8 cellular contexts compared by ENCODE assay signal in genomic region chr5:177509361-177509951, GRCh38. TPM values are rescaled to one million over a fixed set of nuclear protein-coding genes. Genes with fewer than 3 reads are reported as not detected.
DNase-seq lines count a peak whose midpoint lies in the region; ATAC-seq and TF ChIP-seq lines count a peak whose summit lies in the region.

Gene DOK3 (minus strand): TSS chr5:177509826. CDS start chr5:177509540, 286 bp downstream.

- H3K4me1 Mint-ChIP-seq in Caco-2 (ENCODE audit: low read depth, unreplicated experiment) (peaks cover 6% of the 10 kb centered on the region), GM23338 (peaks cover 22% of the 10 kb centered on the region)
- H3K4me1 Mint-ChIP-seq in CD4-positive, alpha-beta T cell (ENCODE audit: low read depth) = no peaks in the 10 kb centered on the region

- no peaks in the 10 kb centered on the region; the same call in 1 of the 2 replicates for H4K20me1 ChIP-seq in GM23338 (replicated peaks; ENCODE audit: insufficient read depth)

- H3K4me1 ChIP-seq in Caco-2 (no peaks in the 10 kb centered on the region), GM23338 (ENCODE audit: insufficient read depth) (peaks cover 15% of the 10 kb centered on the region), mesenchymal stem cell (ENCODE audit: control insufficient read depth, insufficient read depth, low read depth, low read length) (peaks cover 6% of the 10 kb centered on the region)

- H3K9me3 Mint-ChIP-seq in Caco-2 (ENCODE audit: unreplicated experiment) (no peaks in the 10 kb centered on the region), GM23338 (peaks cover 2% of the 10 kb centered on the region; the same call in 1 of the 3 replicates)
- H3K9me3 Mint-ChIP-seq in CD4-positive, alpha-beta T cell = no peaks in the 10 kb centered on the region

- peak within 1 kb of the TSS in 1 of 2 experiments; percentile 3 for H3K18ac ChIP-seq in mesenchymal stem cell (ENCODE audit: low read depth in 1 of 2, low read length in 2 of 2)

- peak within 1 kb of the TSS; percentile 17 for H3K27ac Mint-ChIP-seq in Caco-2 (ENCODE audit: unreplicated experiment)
- peak within 1 kb of the TSS; percentile 81 for H3K27ac Mint-ChIP-seq in GM23338
- H3K27ac Mint-ChIP-seq in CD4-positive, alpha-beta T cell = no peak within 1 kb of the TSS

- H3K79me2 ChIP-seq in GM23338 (replicated peaks; ENCODE audit: insufficient read depth) = no peaks in the 10 kb centered on the region

- no peak within 1 kb of the TSS for H2BK120ac ChIP-seq in mesenchymal stem cell (ENCODE audit: low read depth, low read length)

- POLR2A ChIA-PET in Caco-2 (lab: Charles Lee) = no interaction called here
- POLR2A ChIA-PET in CD4-positive, alpha-beta T cell (lab: Charles Lee) = interaction anchor here (1.9 kb wide), 1 partner anchor 31 kb away, joined by 5 read pairs; no protein-coding TSS in a partner anchor

- DNase-seq in Caco-2 (no peak), GM23338 (ENCODE audit: low spot score) (peak; percentile 60), UCSD-AML1 (lab: John Stamatoyannopoulos, UW; ENCODE audit: unreplicated experiment) (peak; percentile 67), mesenchymal stem cell (no peak), LoVo (ENCODE audit: low spot score) (no peak), epidermal melanocyte (ENCODE audit: insufficient read length, low spot score) (no peak)
- DNase-seq in CD4-positive, alpha-beta T cell = no peak

- no peak within 1 kb of the TSS for H3K4me3 Mint-ChIP-seq in Caco-2 (ENCODE audit: unreplicated experiment)
- peak within 1 kb of the TSS; percentile 32; the same call in 1 of the 3 replicates for H3K4me3 Mint-ChIP-seq in GM23338
- H3K4me3 Mint-ChIP-seq in CD4-positive, alpha-beta T cell = no peak within 1 kb of the TSS

- H3K9me3 ChIP-seq in Caco-2 = no peaks in the 10 kb centered on the region
- no peaks in the 10 kb centered on the region for H3K9me3 ChIP-seq in mesenchymal stem cell (ENCODE audit: control insufficient read depth, low read length)
- H3K9me3 ChIP-seq in CD4-positive, alpha-beta T cell (ENCODE audit: control insufficient read depth, low read length) = no peaks in the 10 kb centered on the region

- H2BK5ac ChIP-seq in mesenchymal stem cell (ENCODE audit: low read depth, low read length, poor library complexity, severe bottlenecking) = no peak within 1 kb of the TSS

- 65% methylated on average over 20 of the region's 20 CpGs for WGBS in mesenchymal stem cell

- H3K36me3 ChIP-seq in Caco-2 (ENCODE audit: control insufficient read depth, insufficient read depth, low read length) = peaks cover 9% of the 10 kb centered on the region
- H3K36me3 ChIP-seq in GM23338 (ENCODE audit: insufficient read depth) = 0 out of 2 replicates have a peak, but pooled peaks cover 2% of the 10 kb centered on the region
- H3K36me3 ChIP-seq in mesenchymal stem cell (ENCODE audit: control insufficient read depth in 1 of 2, insufficient read depth in 2 of 2, low read depth in 1 of 2, low read length in 2 of 2) = peaks cover 42 to 75% of the 10 kb centered on the region in 2 experiments

- H2BK12ac ChIP-seq in mesenchymal stem cell (ENCODE audit: low read length in 2 of 2) = no peak within 1 kb of the TSS

- H3K23ac ChIP-seq in mesenchymal stem cell (ENCODE audit: low read length in 2 of 2) = no peak within 1 kb of the TSS

- TF ChIP-seq CTCF in Caco-2 (IDR thresholded peaks at IDR 0.05; ENCODE audit: insufficient read depth in 1 of 2, low read depth in 1 of 2, low read length in 1 of 2, severe bottlenecking in 1 of 2, unreplicated experiment in 1 of 2) (no peak), GM23338 (conservative IDR thresholded peaks at IDR 0.05; ENCODE audit: low read depth in 2 of 2) (no peak)
- TF ChIP-seq CTCF in CD4-positive, alpha-beta T cell (IDR thresholded peaks at IDR 0.05) = no peak

- intact Hi-C loops in Caco-2 (cut with micrococcal nuclease; ENCODE audit: unreplicated experiment) = no loop called here
- intact Hi-C loops in CD4-positive, alpha-beta T cell (cut with DNase I, micrococcal nuclease) = no loop called here

- H4K8ac ChIP-seq in mesenchymal stem cell (ENCODE audit: low read length) = no peak within 1 kb of the TSS

- BruUV-seq in Caco-2 (replicated peaks; lab: Mats Ljungman, UMichigan) = no TSS peak

- no peak within 1 kb of the TSS for H3K14ac ChIP-seq in mesenchymal stem cell (ENCODE audit: low read length in 2 of 2)

- H2AK5ac ChIP-seq in mesenchymal stem cell (ENCODE audit: low read length, severe bottlenecking) = peak within 1 kb of the TSS; percentile 9

- H3K27me3 ChIP-seq in Caco-2 (replicated peaks; ENCODE audit: control insufficient read depth, insufficient read depth, low read length) = no peaks in the 10 kb centered on the region
- H3K27me3 ChIP-seq in GM23338 (ENCODE audit: insufficient read depth) = no peaks in the 10 kb centered on the region
- H3K27me3 ChIP-seq in mesenchymal stem cell (ENCODE audit: control insufficient read depth in 1 of 2, insufficient read depth in 1 of 2, low read length in 2 of 2) = no peaks in the 10 kb centered on the region
- H3K27me3 ChIP-seq in CD4-positive, alpha-beta T cell (ENCODE audit: control insufficient read depth, insufficient read depth, low read length) = no peaks in the 10 kb centered on the region

- peaks cover 42% of the 10 kb centered on the region for H3K36me3 Mint-ChIP-seq in Caco-2 (ENCODE audit: insufficient read depth, unreplicated experiment)
- peaks cover 58% of the 10 kb centered on the region for H3K36me3 Mint-ChIP-seq in GM23338 (ENCODE audit: low read depth)
- H3K36me3 Mint-ChIP-seq in CD4-positive, alpha-beta T cell (ENCODE audit: low read depth) = peaks cover 37% of the 10 kb centered on the region

- H3K27ac ChIP-seq in GM23338 (ENCODE audit: low read depth) (no peak within 1 kb of the TSS), mesenchymal stem cell (ENCODE audit: low read length, poor library complexity, severe bottlenecking) (no peak within 1 kb of the TSS)
- H3K27ac ChIP-seq in CD4-positive, alpha-beta T cell (ENCODE audit: low read depth, low read length) = no peak within 1 kb of the TSS

- ATAC-seq in GM23338 = peak; percentile 69
- ATAC-seq in CD4-positive, alpha-beta T cell (ENCODE audit: poor library complexity) = no peak
- no peak for ATAC-seq in HG02973 (IDR thresholded peaks at IDR 0.05; ENCODE audit: unreplicated experiment)

- H3K4ac ChIP-seq in mesenchymal stem cell (ENCODE audit: low read depth in 1 of 2, low read length in 2 of 2) = no peak within 1 kb of the TSS

- peaks cover 25% of the 10 kb centered on the region for H3K79me1 ChIP-seq in mesenchymal stem cell (replicated peaks; ENCODE audit: low read length, poor library complexity, severe bottlenecking)

- no peak within 1 kb of the TSS for H4K91ac ChIP-seq in mesenchymal stem cell (ENCODE audit: low read length)

- no peak within 1 kb of the TSS for H3K9ac ChIP-seq in mesenchymal stem cell (ENCODE audit: low read length)

- H3K4me2 ChIP-seq in GM23338 (peak within 1 kb of the TSS; percentile 55), mesenchymal stem cell (ENCODE audit: low read length, poor library complexity, severe bottlenecking) (no peak within 1 kb of the TSS)

- no peak within 1 kb of the TSS for H3K4me3 ChIP-seq in Caco-2 (ENCODE audit: low read depth, low read length)
- H3K4me3 ChIP-seq in GM23338 = 0 out of 2 replicates have a peak within 1 kb of the TSS, but pooled peaks have one; percentile 10
- H3K4me3 ChIP-seq in mesenchymal stem cell (ENCODE audit: insufficient read depth in 1 of 2, low read depth in 1 of 2, low read length in 2 of 2) = no peak within 1 kb of the TSS

- H2AFZ ChIP-seq in GM23338 = no peak within 1 kb of the TSS
- H2AFZ ChIP-seq in mesenchymal stem cell (ENCODE audit: low read depth, low read length) = no peak within 1 kb of the TSS

- no peaks in the 10 kb centered on the region for H3K9me2 ChIP-seq in GM23338 (ENCODE audit: insufficient read depth)

- H3F3A ChIP-seq in GM23338 (replicated peaks; ENCODE audit: low read depth) = peaks cover 5% of the 10 kb centered on the region; the same call in 1 of the 2 replicates

- H2BK15ac ChIP-seq in mesenchymal stem cell (ENCODE audit: low read depth, poor library complexity, severe bottlenecking) = no peak within 1 kb of the TSS

- no peaks in the 10 kb centered on the region for H3K27me3 Mint-ChIP-seq in Caco-2 (ENCODE audit: insufficient read depth, unreplicated experiment)
- peaks cover 14% of the 10 kb centered on the region for H3K27me3 Mint-ChIP-seq in GM23338 (ENCODE audit: insufficient read depth, low read depth, poor library complexity)
- H3K27me3 Mint-ChIP-seq in CD4-positive, alpha-beta T cell = no peaks in the 10 kb centered on the region

- CTCF ChIA-PET in Caco-2 (lab: Charles Lee) = interaction anchor here (0.6 kb wide), 1 partner anchor 14 kb away, joined by 3 read pairs; no protein-coding TSS in a partner anchor
- CTCF ChIA-PET in CD4-positive, alpha-beta T cell (lab: Charles Lee) = interaction anchor here (1.0 kb wide), 1 partner anchor 105 kb away, joined by 3 read pairs; no protein-coding TSS in a partner anchor

TF ChIP-seq in GM23338, 12 proteins besides CTCF, POLR2A, EP300 and RAD21 (continues in another document):
- TF ChIP-seq ETS1 (IDR thresholded peaks at IDR 0.05) (no peak), POLR2AphosphoS5 (IDR thresholded peaks at IDR 0.05; ENCODE audit: low read depth) (no peak), STAT1 (IDR thresholded peaks at IDR 0.05; ENCODE audit: unreplicated experiment) (no peak)

RNA-seq across cellular contexts. Expression of gene DOK3, which starts in this region (rescaled TPM):
- 7.9 and 10.1 TPM in 2 replicates for total RNA-seq in Caco-2 (2022)
- total RNA-seq in GM23338 (2014; rRNA removed; shearing (Covaris generic)) = 4.9 and 11.1 TPM in 2 replicates
- 2.2 and 2.8 TPM in 2 replicates for polyA plus RNA-seq in GM23338 (2016; fragmentation: Nextera tagmentation; extraction: Ambion mirVana)
- 1.3 TPM for polyA plus RNA-seq in mesenchymal stem cell (2013, experiment 1 of 2)
- polyA plus RNA-seq in mesenchymal stem cell (2013, experiment 2 of 2) = 1.4 TPM
- total RNA-seq in CD4-positive, alpha-beta T cell = 1 to 10 TPM; 1.3 to 1.4 TPM

Comparison
In these comparisons a context has a peak if more than half of its experiments do, and no peak if none do; other contexts are left out.
1. DNase-seq: peak in GM23338 (single experiment) and UCSD-AML1 (single experiment); none in Caco-2 (0 of 2), mesenchymal stem cell (single experiment), LoVo (single experiment), CD4-positive, alpha-beta T cell (0 of 10) and epidermal melanocyte (single experiment).